ENCODE assay signal across 29 cellular contexts in the genomic region with DNA sequence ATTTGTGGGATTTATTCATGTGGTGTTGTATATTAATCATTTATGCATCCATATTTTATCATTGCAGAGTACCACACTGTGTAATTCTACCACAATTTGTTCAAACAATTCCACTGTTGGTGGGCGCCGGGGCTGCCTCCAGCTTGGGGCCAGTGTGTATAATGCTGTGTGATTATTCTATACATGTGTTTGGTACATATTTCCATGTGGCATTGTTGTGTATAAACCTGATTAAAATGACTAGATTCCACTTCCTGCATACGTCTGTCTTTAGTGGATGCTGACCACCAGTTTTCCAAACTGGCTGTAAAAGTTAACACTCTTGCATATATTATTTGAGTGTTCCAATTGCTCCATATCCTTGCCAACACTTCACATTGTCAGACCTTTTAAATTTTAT.
"Had no signal": no experiment of that assay in that cellular context is flagged by ENCODE, and none has a peak within 500 bp of the region (broad histone marks: within the 10 kb centered on the region; RNA-seq: fewer than 3 reads in every experiment).

No MANE protein-coding gene starts in this region.

- H3K4me3 Mint-ChIP-seq: stimulated activated effector memory CD8-positive, alpha-beta T cell treated with anti-CD3 and anti-CD28 coated beads, Interleukin-12 subunit alpha, Interleukin-12 subunit beta, amount 100 ng/mL, for 72 hours; stimulated activated memory B cell treated with anti-CD40 and anti-IgM and Interleukin-4, amounts not matched to agents 10 μg/mL and 1 μg/mL and 100 μg/mL, for 72 hours; stimulated activated naive B cell treated with anti-CD40 and anti-IgM and Interleukin-4, amounts not matched to agents 10 μg/mL and 1 μg/mL and 100 μg/mL, for 72 hours; stimulated activated naive CD8-positive, alpha-beta T cell treated with anti-CD3 and anti-CD28 coated beads, Interleukin-15, amount 100 ng/mL, for 72 hours; stimulated activated naive CD8-positive, alpha-beta T cell treated with anti-CD3 and anti-CD28 coated beads, Interleukin-15, Interleukin-2, amounts not matched to agents 100 ng/mL and 50 ng/mL, for 24 hours; type B pancreatic cell had no signal

- H3K36me3 Mint-ChIP-seq: stimulated activated effector memory CD8-positive, alpha-beta T cell treated with anti-CD3 and anti-CD28 coated beads, Interleukin-12 subunit alpha, Interleukin-12 subunit beta, amount 100 ng/mL, for 72 hours; stimulated activated memory B cell treated with anti-CD40 and anti-IgM and Interleukin-4, amounts not matched to agents 10 μg/mL and 1 μg/mL and 100 μg/mL, for 72 hours; type B pancreatic cell had no signal

- H3K4me1 ChIP-seq: stomach, suprapubic skin, testis, thyroid gland, tibial artery, tibial nerve, transverse colon, upper lobe of left lung, upper lobe of right lung, uterus, vagina had no signal

- H3K27me3 Mint-ChIP-seq: type B pancreatic cell had no signal

- H3K27ac Mint-ChIP-seq: stimulated activated effector memory CD8-positive, alpha-beta T cell treated with anti-CD3 and anti-CD28 coated beads, Interleukin-12 subunit alpha, Interleukin-12 subunit beta, amount 100 ng/mL, for 72 hours; stimulated activated memory B cell treated with anti-CD40 and anti-IgM and Interleukin-4, amounts not matched to agents 10 μg/mL and 1 μg/mL and 100 μg/mL, for 72 hours; stimulated activated naive B cell treated with anti-CD40 and anti-IgM and Interleukin-4, amounts not matched to agents 10 μg/mL and 1 μg/mL and 100 μg/mL, for 72 hours; stimulated activated naive CD8-positive, alpha-beta T cell treated with anti-CD3 and anti-CD28 coated beads, Interleukin-15, amount 100 ng/mL, for 72 hours; stimulated activated naive CD8-positive, alpha-beta T cell treated with anti-CD3 and anti-CD28 coated beads, Interleukin-15, Interleukin-2, amounts not matched to agents 100 ng/mL and 50 ng/mL, for 24 hours; type B pancreatic cell had no signal

- H3K27me3 ChIP-seq: testis, thyroid gland, tibial artery, tibial nerve, transverse colon, upper lobe of left lung, upper lobe of right lung, uterus, vagina had no signal

- DNase-seq: stimulated activated CD4-positive, alpha-beta T cell treated with anti-CD3 and anti-CD28 coated beads, Interleukin-2, amount 100 ng/mL, for 48 hours; stimulated activated CD4-positive, alpha-beta T cell treated with anti-CD3 and anti-CD28 coated beads, Interleukin-4, amount 100 ng/mL, for 1 hour; stimulated activated CD4-positive, alpha-beta T cell treated with anti-CD3 and anti-CD28 coated beads, Interleukin-4, amount 100 ng/mL, for 24 hours; stimulated activated CD4-positive, alpha-beta T cell treated with anti-CD3 and anti-CD28 coated beads, Interleukin-4, amount 100 ng/mL, for 4 hours; stimulated activated CD8-positive, alpha-beta memory T cell treated with anti-CD3 and anti-CD28 coated beads, Interleukin-4, amount 100 ng/mL, for 48 hours; stimulated activated naive B cell treated with anti-CD40 and anti-IgM and Interleukin-4, amounts not matched to agents 10 μg/mL and 1 μg/mL and 100 μg/mL, for 72 hours; stimulated activated naive CD4-positive, alpha-beta T cell; stimulated activated naive CD4-positive, alpha-beta T cell treated with Interleukin-2 at 50 U/mL for 16 hours; stimulated activated naive CD8-positive, alpha-beta T cell treated with anti-CD3 and anti-CD28 coated beads, Interleukin-15, amount 100 ng/mL, for 72 hours; stimulated activated naive CD8-positive, alpha-beta T cell treated with anti-CD3 and anti-CD28 coated beads, Interleukin-15, Interleukin-2, amounts not matched to agents 100 U/mL and 50 U/mL, for 24 hours; stomach; substantia nigra; testis; thyroid gland; tibial artery; transverse colon; trophoblast cell; upper lobe of left lung; upper lobe of right lung; uterus had no signal

- FAIRE-seq: urothelium cell line had no signal

- H3K27ac ChIP-seq: stomach, suprapubic skin, testis, thoracic aorta, thyroid gland, tibial artery, tibial nerve, transverse colon, upper lobe of left lung, upper lobe of right lung, uterus, vagina had no signal

- ATAC-seq: stimulated activated effector memory CD8-positive, alpha-beta T cell treated with anti-CD3 and anti-CD28 coated beads, Interleukin-12 subunit alpha, Interleukin-12 subunit beta, amount 100 ng/mL, for 72 hours; stimulated activated memory B cell treated with anti-CD40 and anti-IgM and Interleukin-4, amounts not matched to agents 10 μg/mL and 1 μg/mL and 100 μg/mL, for 72 hours; stimulated activated naive B cell treated with anti-CD40 and anti-IgM and Interleukin-4, amounts not matched to agents 10 μg/mL and 1 μg/mL and 100 μg/mL, for 72 hours; stimulated activated naive CD8-positive, alpha-beta T cell treated with anti-CD3 and anti-CD28 coated beads, Interleukin-15, amount 100 ng/mL, for 72 hours; stimulated activated naive CD8-positive, alpha-beta T cell treated with anti-CD3 and anti-CD28 coated beads, Interleukin-15, Interleukin-2, amounts not matched to agents 100 U/mL and 50 U/mL, for 24 hours; upper lobe of right lung had no signal

- H3K4me1 Mint-ChIP-seq: stimulated activated effector memory CD8-positive, alpha-beta T cell treated with anti-CD3 and anti-CD28 coated beads, Interleukin-12 subunit alpha, Interleukin-12 subunit beta, amount 100 ng/mL, for 72 hours; stimulated activated memory B cell treated with anti-CD40 and anti-IgM and Interleukin-4, amounts not matched to agents 10 μg/mL and 1 μg/mL and 100 μg/mL, for 72 hours; stimulated activated naive CD8-positive, alpha-beta T cell treated with anti-CD3 and anti-CD28 coated beads, Interleukin-15, amount 100 ng/mL, for 72 hours had no signal

- H3K36me3 ChIP-seq: stomach, suprapubic skin, thoracic aorta, thyroid gland, tibial artery, tibial nerve, transverse colon, upper lobe of left lung, upper lobe of right lung, uterus, vagina had no signal

- H3K4me3 ChIP-seq: stomach, suprapubic skin, testis, thoracic aorta, thyroid gland, tibial artery, tibial nerve, transverse colon, upper lobe of left lung, upper lobe of right lung, uterus, vagina had no signal

- H3K9me3 ChIP-seq: testis, thoracic aorta, thyroid gland, transverse colon, vagina had no signal
